Comparison of ENCODE assay signal across 10 cellular contexts in the genomic region with DNA sequence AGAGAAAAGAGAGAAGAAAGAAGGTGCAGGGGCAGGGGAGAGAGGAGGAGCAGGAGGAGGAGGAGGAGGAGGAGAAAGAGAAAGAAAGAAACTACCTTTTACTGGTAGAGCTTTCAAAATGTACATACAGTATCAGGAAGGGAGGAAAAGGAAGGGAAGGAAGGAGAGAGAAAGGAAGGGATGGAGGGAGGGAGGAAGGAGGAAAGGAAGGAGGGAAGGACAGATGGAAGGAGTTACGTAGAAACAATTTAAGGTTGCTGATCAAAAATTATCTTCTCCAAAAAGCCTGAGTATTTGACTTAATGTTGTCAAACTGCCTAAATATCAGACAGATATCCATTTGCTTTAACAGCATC. TPM values are rescaled to one million over a fixed set of nuclear protein-coding genes. Genes with fewer than 3 reads are reported as not detected.
DNase-seq lines count a peak whose midpoint lies in the region; ATAC-seq, FAIRE-seq and TF ChIP-seq lines count a peak whose summit lies in the region.
"Had no signal": no experiment of that assay in that cellular context is flagged by ENCODE, and none has a peak within 500 bp of the region (broad histone marks: within the 10 kb centered on the region; RNA-seq: fewer than 3 reads in every experiment).

No MANE protein-coding gene starts in this region.

- H3K4me1 Mint-ChIP-seq in activated naive CD8-positive, alpha-beta T cell treated with anti-CD3 and anti-CD28 coated beads, Interleukin-2, amount 50 U/mL, for 24 hours: peaks cover 3% of the 10 kb centered on the region

- peak overlapping the region; percentile 44 for H3K27ac Mint-ChIP-seq in activated naive CD8-positive, alpha-beta T cell treated with anti-CD3 and anti-CD28 coated beads, Interleukin-2, amount 50 U/mL, for 24 hours
- H3K27ac Mint-ChIP-seq: activated naive CD8-positive, alpha-beta T cell had no signal

- no peak overlapping the region for H3K4me3 ChIP-seq in smooth muscle cell

- no peak for TF ChIP-seq POLR2A in GM12892 (IDR thresholded peaks at IDR 0.05; ENCODE audit: low read depth, low read length)

- no peaks in the 10 kb centered on the region for H3K36me3 Mint-ChIP-seq in activated naive CD8-positive, alpha-beta T cell treated with anti-CD3 and anti-CD28 coated beads, Interleukin-2, amount 50 U/mL, for 24 hours (ENCODE audit: low read depth)
- H3K36me3 Mint-ChIP-seq: activated naive CD8-positive, alpha-beta T cell had no signal

- peaks cover 17% of the 10 kb centered on the region for H3K4me1 ChIP-seq in smooth muscle cell (ENCODE audit: low read depth)

- peak overlapping the region; percentile 94 for H3K27ac ChIP-seq in smooth muscle cell (ENCODE audit: low read depth)
- H3K27ac ChIP-seq: neutrophil had no signal

- H3F3A ChIP-seq in smooth muscle cell (ENCODE audit: low read depth): peaks cover 5% of the 10 kb centered on the region

- no peak for DNase-seq in activated naive CD8-positive, alpha-beta T cell treated with anti-CD3 and anti-CD28 coated beads, Interleukin-2, amount 50 U/mL, for 24 hours
- DNase-seq in smooth muscle cell (lab: John Stamatoyannopoulos, UW; ENCODE audit: unreplicated experiment) (no peak), GM12892 (ENCODE audit: insufficient read length) (no peak), RPMI8226 (no peak), GM13976 (ENCODE audit: low spot score) (no peak), GM19239 (ENCODE audit: insufficient read length, low spot score) (no peak)

- WGBS in smooth muscle cell (ENCODE audit: low lambda C conversion rate): 88% methylated on average over 1 of the region's 1 CpG

- ATAC-seq in GM19467 (IDR thresholded peaks at IDR 0.05; ENCODE audit: unreplicated experiment): peak; percentile 31
- ATAC-seq in HG03025 (IDR thresholded peaks at IDR 0.05; ENCODE audit: low FRiP score, unreplicated experiment): peak; percentile 25
- ATAC-seq in activated naive CD8-positive, alpha-beta T cell treated with anti-CD3 and anti-CD28 coated beads, Interleukin-2, amount 50 U/mL, for 24 hours: no peak

- H3K9me3 Mint-ChIP-seq in activated naive CD8-positive, alpha-beta T cell treated with anti-CD3 and anti-CD28 coated beads, Interleukin-2, amount 50 U/mL, for 24 hours: peaks cover 2% of the 10 kb centered on the region

- H3K36me3 ChIP-seq in smooth muscle cell (ENCODE audit: low read depth): no peaks in the 10 kb centered on the region
- H3K36me3 ChIP-seq: neutrophil had no signal

- peaks cover 42% of the 10 kb centered on the region for H4K20me1 ChIP-seq in smooth muscle cell (ENCODE audit: low read depth)

- no peak overlapping the region for H2AFZ ChIP-seq in smooth muscle cell (ENCODE audit: low read depth)

- H3K27me3 Mint-ChIP-seq in activated naive CD8-positive, alpha-beta T cell treated with anti-CD3 and anti-CD28 coated beads, Interleukin-2, amount 50 U/mL, for 24 hours: peaks cover 10% of the 10 kb centered on the region

- no peaks in the 10 kb centered on the region for H3K27me3 ChIP-seq in smooth muscle cell (ENCODE audit: low read depth)

- peaks cover 71% of the 10 kb centered on the region for H3K79me2 ChIP-seq in smooth muscle cell (ENCODE audit: low read depth)

- no peaks in the 10 kb centered on the region for H3K9me3 ChIP-seq in smooth muscle cell (replicated peaks; ENCODE audit: low read depth)
- H3K9me3 ChIP-seq: neutrophil had no signal

- TF ChIP-seq CTCF in smooth muscle cell (IDR thresholded peaks at IDR 0.05; ENCODE audit: borderline replicate concordance, insufficient read depth, poor library complexity, severe bottlenecking): no peak
- TF ChIP-seq CTCF in GM13976 (IDR thresholded peaks at IDR 0.05; ENCODE audit: borderline replicate concordance, control extremely low read depth, extremely low read depth, insufficient read depth, missing control alignments): no peak

- peak overlapping the region; percentile 70 for H3K4me2 ChIP-seq in smooth muscle cell

- in situ Hi-C loops in GM13976 (cut with MboI; ENCODE audit: low sequenced_read_pairs, unreplicated experiment): no loop called here

- peak overlapping the region; percentile 15 for H3K4me3 Mint-ChIP-seq in activated naive CD8-positive, alpha-beta T cell treated with anti-CD3 and anti-CD28 coated beads, Interleukin-2, amount 50 U/mL, for 24 hours
- H3K4me3 Mint-ChIP-seq: activated naive CD8-positive, alpha-beta T cell had no signal

- peak overlapping the region; percentile 38 for H3K9ac ChIP-seq in smooth muscle cell (ENCODE audit: low read depth)

- FAIRE-seq in GM12892 (lab: Jason Lieb, UNC): no peak
- no peak for FAIRE-seq in GM19239 (lab: Jason Lieb, UNC)

RNA-seq across cellular contexts. Expression of gene TBC1D9, which starts 13.4 kb away (rescaled TPM):
- 31.0 and 39.5 TPM in 2 replicates for total RNA-seq in smooth muscle cell
- polyA plus RNA-seq in smooth muscle cell: 9.1 and 13.2 TPM in 2 replicates
- polyA plus RNA-seq in GM12892 (2012; ENCODE audit: missing spikeins): 0.36 TPM
